In genomic region chr19:38932425-38933179, GRCh38 we compare ENCODE assay signal across 9 cellular contexts. TPM values are rescaled to one million over a fixed set of nuclear protein-coding genes. Genes with fewer than 3 reads are reported as not detected.
DNase-seq lines count a peak whose midpoint lies in the region; ATAC-seq, FAIRE-seq and TF ChIP-seq lines count a peak whose summit lies in the region.
"Had no signal": no experiment of that assay in that cellular context is flagged by ENCODE, and none has a peak within 500 bp of the region (broad histone marks: within the 10 kb centered on the region; RNA-seq: fewer than 3 reads in every experiment).

No MANE protein-coding gene starts in this region.

- no peak for TF ChIP-seq EP300 in K562 (IDR thresholded peaks at IDR 0.05; ENCODE audit: low read length)

- DNase-seq in left ventricle myocardium inferior (no peak), left ventricle myocardium superior (no peak), NCI-H69 (lab: John Stamatoyannopoulos, UW) (peak; percentile 35), K562 (ENCODE audit: extremely low read depth in 1 of 4, low spot score in 3 of 4) (peak in 3 of 4 experiments; percentile 20 to 51 (median 32)), naive B cell (peak; percentile 33), cerebellar nuclear complex (lab: John Stamatoyannopoulos, UW) (no peak)
- DNase-seq in effector memory CD4-positive, alpha-beta T cell, result no peak

- BruUV-seq in K562 (replicated peaks; lab: Mats Ljungman, UMichigan), result no TSS peak

- no peak overlapping the region for H2AFZ ChIP-seq in K562 (ENCODE audit: low read depth, low read length)

- H3K27ac ChIP-seq in left ventricle myocardium inferior (replicated peaks), result no peak overlapping the region
- H3K27ac ChIP-seq in K562 (ENCODE audit: extremely low read depth, low read depth, low read length), result no peak overlapping the region
- no peak overlapping the region for H3K27ac ChIP-seq in effector memory CD4-positive, alpha-beta T cell (ENCODE audit: insufficient read depth, low read length, poor library complexity, severe bottlenecking)

- no peak for FAIRE-seq in K562 (lab: Jason Lieb, UNC)

- H3K36me3 ChIP-seq in left ventricle myocardium inferior, result peaks cover 17% of the 10 kb centered on the region
- H3K36me3 ChIP-seq in K562 (ENCODE audit: control insufficient read depth, insufficient read depth, low read length), result peaks cover 32% of the 10 kb centered on the region
- H3K36me3 ChIP-seq in effector memory CD4-positive, alpha-beta T cell (ENCODE audit: control insufficient read depth, insufficient read depth, low read length), result peaks cover 7% of the 10 kb centered on the region

- H3K9me3 Mint-ChIP-seq in naive B cell, result peaks cover 0 to 18% (median 5%) of the 10 kb centered on the region in 7 donors

- no peak for TF ChIP-seq RAD21 in K562 (CRISPR knock-in tag; conservative IDR thresholded peaks at IDR 0.05 in 1 of 2, IDR thresholded peaks at IDR 0.05 in 1 of 2)

- peaks cover 26 to 29% (median 29%) of the 10 kb centered on the region in 3 donors for H3K4me1 Mint-ChIP-seq in naive B cell

- H3K4me3 Mint-ChIP-seq in naive B cell, result peak overlapping the region; percentile 40 to 96 (median 64)

- ATAC-seq in left ventricle myocardium superior (no peak), K562 (no peak), naive B cell (ENCODE audit: low read depth in 2 of 2) (no peak), GM21390 (IDR thresholded peaks at IDR 0.05; ENCODE audit: unreplicated experiment) (no peak)

- no peaks in the 10 kb centered on the region for H3K27me3 ChIP-seq in left ventricle myocardium inferior (ENCODE audit: low read depth)
- no peaks in the 10 kb centered on the region for H3K27me3 ChIP-seq in K562 (ENCODE audit: control insufficient read depth in 2 of 2, insufficient read depth in 2 of 2, low read length in 2 of 2)
- H3K27me3 ChIP-seq in effector memory CD4-positive, alpha-beta T cell (replicated peaks; ENCODE audit: control insufficient read depth, insufficient read depth, low read length, poor library complexity, severe bottlenecking), result no peaks in the 10 kb centered on the region

- in situ Hi-C loops in K562 (cut with MboI), result no loop called here

- H3K4me1 ChIP-seq in left ventricle myocardium inferior (peaks cover 56% of the 10 kb centered on the region), K562 (replicated peaks in 1 of 2; ENCODE audit: control insufficient read depth in 2 of 2, insufficient read depth in 2 of 2, low read length in 2 of 2) (peaks cover 0 to 18% of the 10 kb centered on the region in 2 experiments; a peak in 3 of 5 replicates)
- peaks cover 20% of the 10 kb centered on the region for H3K4me1 ChIP-seq in effector memory CD4-positive, alpha-beta T cell (ENCODE audit: control insufficient read depth, insufficient read depth, low read length, poor library complexity, severe bottlenecking)

- H3K27me3 Mint-ChIP-seq in naive B cell, result no peaks in the 10 kb centered on the region
- H3K27me3 Mint-ChIP-seq: dendritic cell treated with granulocyte-macrophage colony-stimulating factor and Interleukin-4, amounts not matched to agents 40 ng/mL and 50 ng/mL, for 4 days had no signal

- 94% methylated on average over 27 of the region's 29 CpGs for WGBS in K562 (ENCODE audit: insufficient coverage, low coverage, missing lambda C conversion rate)

- TF ChIP-seq CTCF in left ventricle myocardium inferior (IDR thresholded peaks at IDR 0.05; ENCODE audit: borderline replicate concordance) (peak; percentile 45), K562 (IDR thresholded peaks at IDR 0.05 in 2 of 3, conservative IDR thresholded peaks at IDR 0.05 in 1 of 3; ENCODE audit: insufficient read depth in 2 of 3, low read depth in 1 of 3, low read length in 3 of 3) (peak; percentile 42 to 51 (median 47); a peak in 4 of 6 replicates)

- CTCF ChIA-PET in K562 (lab: Yijun Ruan, JAX; ENCODE audit: low intra/inter-chr PET ratio), result no interaction called here

- no peak overlapping the region for H3K4me2 ChIP-seq in K562 (ENCODE audit: insufficient read depth, low read length)

- no peaks in the 10 kb centered on the region; the same call in 1 of the 2 replicates for H4K20me1 ChIP-seq in K562 (replicated peaks; ENCODE audit: control insufficient read depth, insufficient read depth, low read length)

- no peak for TF ChIP-seq POLR2A in K562 (conservative IDR thresholded peaks at IDR 0.05)

- peaks cover 52% of the 10 kb centered on the region for H3K79me2 ChIP-seq in K562 (ENCODE audit: control insufficient read depth, insufficient read depth, low read length)

- H3K9me3 ChIP-seq in left ventricle myocardium inferior (replicated peaks) (peaks cover 7% of the 10 kb centered on the region), K562 (replicated peaks; ENCODE audit: control insufficient read depth, insufficient read depth, low read depth, low read length) (peaks cover 18% of the 10 kb centered on the region)
- no peaks in the 10 kb centered on the region for H3K9me3 ChIP-seq in effector memory CD4-positive, alpha-beta T cell (ENCODE audit: control insufficient read depth, low read length)

- POLR2A ChIA-PET in K562 (lab: Yijun Ruan, JAX), result interaction anchor here (0.6 to 1.4 kb wide), 3 partner anchors 9 to 69 kb away, joined by 3 to 7 read pairs (median 3); no protein-coding TSS in a partner anchor

- no peaks in the 10 kb centered on the region for H3K9me1 ChIP-seq in K562 (ENCODE audit: control insufficient read depth, insufficient read depth, low read length)

- peak overlapping the region in 1 of 6 donors; percentile 60 for H3K27ac Mint-ChIP-seq in naive B cell

- H3K4me3 ChIP-seq in left ventricle myocardium inferior, result no peak overlapping the region
- peak overlapping the region; percentile 12; the same call in 1 of the 2 replicates for H3K4me3 ChIP-seq in K562
- H3K4me3 ChIP-seq in effector memory CD4-positive, alpha-beta T cell (ENCODE audit: insufficient read depth, low read depth, low read length, poor library complexity, severe bottlenecking), result no peak overlapping the region

- intact Hi-C loops in left ventricle myocardium inferior (cut with micrococcal nuclease), result no loop called here
- intact Hi-C loops in left ventricle myocardium superior (cut with micrococcal nuclease), result no loop called here
- intact Hi-C loops in K562 (cut with micrococcal nuclease), result loop anchor here (5.0 to 10.0 kb wide), 3 partner anchors 100 to 418 kb away; partner anchors contain the start of gene ECH1

- no peak overlapping the region for H3K9ac ChIP-seq in K562 (ENCODE audit: insufficient read depth in 1 of 2, low read depth in 2 of 2, low read length in 2 of 2)

- peaks cover 0 to 9% of the 10 kb centered on the region in 2 donors for H3K36me3 Mint-ChIP-seq in naive B cell

RNA-seq across cellular contexts. Expression of gene MRPS12, which starts 1.9 kb away (rescaled TPM):
- 67.6 TPM for total RNA-seq in left ventricle myocardium inferior
- 71.9 TPM for total RNA-seq in left ventricle myocardium superior
- 18.6 and 46.8 TPM in 2 replicates for total RNA-seq in K562 (2011; cell fraction: chromatin; rRNA removed; ENCODE audit: low replicate concordance)
- 67.2 and 67.4 TPM in 2 replicates for total RNA-seq in K562 (2011; cell fraction: nucleolus; rRNA removed)
- total RNA-seq in K562 (2011; cell fraction: nucleoplasm; rRNA removed), result 46.9 and 47.3 TPM in 2 replicates
- 174 and 225 TPM in 2 replicates for total RNA-seq in K562 (2014; rRNA removed)
- total RNA-seq in K562 (2014; rRNA removed; fragmentation: Illumina TruSeq; extraction: Trizol), result 31.3 and 41.1 TPM in 2 replicates
- 91.9 and 92.7 TPM in 2 replicates for total RNA-seq in K562 (2015; rRNA removed; fragmentation: Illumina TruSeq; extraction: Trizol)
- 144 and 156 TPM in 2 replicates for total RNA-seq in K562 (2021)
- 52.0 and 68.0 TPM in 2 replicates for polyA plus RNA-seq in K562 (2011; rRNA removed)
- polyA plus RNA-seq in K562 (2011; cell fraction: cytosol; rRNA removed), result 122 and 307 TPM in 2 replicates
- polyA plus RNA-seq in K562 (2011; cell fraction: nucleus; rRNA removed), result 53.5 and 73.2 TPM in 2 replicates
- polyA plus RNA-seq in K562 (2012), result 78.3 and 98.7 TPM in 2 replicates
- 42.9 and 93.5 TPM in 2 replicates for polyA plus RNA-seq in K562 (2014; fragmentation: Illumina TruSeq; extraction: Trizol)
- polyA plus RNA-seq in K562 (2014; fragmentation: Nextera tagmentation; extraction: Ambion mirVana), result 10 to 100 TPM in 1 of 2 experiments, 1 to 10 TPM in 1; 8.1 to 34.5 TPM
- 143 and 177 TPM in 2 replicates for polyA plus RNA-seq in K562 (2014; rRNA removed)
- polyA minus RNA-seq in K562 (2011; rRNA and poly(A)+ RNA removed), result 16.9 and 20.7 TPM in 2 replicates
- polyA minus RNA-seq in K562 (2011; cell fraction: cytosol; rRNA and poly(A)+ RNA removed), result 41.0 and 46.2 TPM in 2 replicates
- polyA minus RNA-seq in K562 (2011; cell fraction: nucleus; rRNA and poly(A)+ RNA removed), result 23.0 and 36.5 TPM in 2 replicates
- 100 to 1,000 TPM in 2 of 6 donors, 10 to 100 TPM in 4; 66.8 to 117 (median 85.1) TPM for polyA plus RNA-seq in naive B cell (ENCODE audit: low read depth in 6 of 6)

RNA-seq across cellular contexts. Expression of gene SARS2, which starts 2.0 kb away (rescaled TPM):
- total RNA-seq in left ventricle myocardium inferior, result 13.6 TPM
- 13.2 TPM for total RNA-seq in left ventricle myocardium superior
- 95.5 and 266 TPM in 2 replicates for total RNA-seq in K562 (2011; cell fraction: chromatin; rRNA removed; ENCODE audit: low replicate concordance)
- total RNA-seq in K562 (2011; cell fraction: nucleolus; rRNA removed), result 170 and 174 TPM in 2 replicates
- total RNA-seq in K562 (2011; cell fraction: nucleoplasm; rRNA removed), result 96.4 and 116 TPM in 2 replicates
- total RNA-seq in K562 (2014; rRNA removed), result 32.2 and 39.5 TPM in 2 replicates
- total RNA-seq in K562 (2014; rRNA removed; fragmentation: Illumina TruSeq; extraction: Trizol), result 12.8 and 15.5 TPM in 2 replicates
- 36.3 and 38.0 TPM in 2 replicates for total RNA-seq in K562 (2015; rRNA removed; fragmentation: Illumina TruSeq; extraction: Trizol)
- 50.6 and 59.1 TPM in 2 replicates for total RNA-seq in K562 (2021)
- 31.3 and 55.5 TPM in 2 replicates for polyA plus RNA-seq in K562 (2011; rRNA removed)
- polyA plus RNA-seq in K562 (2011; cell fraction: cytosol; rRNA removed), result 42.5 and 85.9 TPM in 2 replicates
- 237 and 321 TPM in 2 replicates for polyA plus RNA-seq in K562 (2011; cell fraction: nucleus; rRNA removed)
- polyA plus RNA-seq in K562 (2012), result 39.9 and 57.3 TPM in 2 replicates
- polyA plus RNA-seq in K562 (2014; fragmentation: Illumina TruSeq; extraction: Trizol), result 31.7 and 55.2 TPM in 2 replicates
- 1 to 10 TPM; 3.1 to 7.0 TPM for polyA plus RNA-seq in K562 (2014; fragmentation: Nextera tagmentation; extraction: Ambion mirVana)
- 55.5 and 60.3 TPM in 2 replicates for polyA plus RNA-seq in K562 (2014; rRNA removed)
- polyA minus RNA-seq in K562 (2011; rRNA and poly(A)+ RNA removed), result 13.7 and 15.9 TPM in 2 replicates
- 25.8 and 38.1 TPM in 2 replicates for polyA minus RNA-seq in K562 (2011; cell fraction: cytosol; rRNA and poly(A)+ RNA removed)
- polyA minus RNA-seq in K562 (2011; cell fraction: nucleus; rRNA and poly(A)+ RNA removed), result 41.6 and 51.5 TPM in 2 replicates
- polyA plus RNA-seq in naive B cell (ENCODE audit: low read depth in 6 of 6), result 10 to 100 TPM in 5 of 6 donors, 1 to 10 TPM in 1; 3.6 to 16.6 (median 12.5) TPM

RNA-seq across cellular contexts. Expression of gene CCER2, which starts 20.6 kb away (rescaled TPM):
- not detected for total RNA-seq in left ventricle myocardium inferior
- not detected for total RNA-seq in left ventricle myocardium superior
- 1.8 and 2.5 TPM in 2 replicates for total RNA-seq in K562 (2011; cell fraction: chromatin; rRNA removed; ENCODE audit: low replicate concordance)
- 0.66 and 1.7 TPM in 2 replicates for total RNA-seq in K562 (2011; cell fraction: nucleolus; rRNA removed)
- total RNA-seq in K562 (2011; cell fraction: nucleoplasm; rRNA removed), result 0.84 and 1.2 TPM in 2 replicates
- not detected in 2 replicates for total RNA-seq in K562 (2014; rRNA removed)
- total RNA-seq in K562 (2014; rRNA removed; fragmentation: Illumina TruSeq; extraction: Trizol), result not detected in 2 replicates
- total RNA-seq in K562 (2015; rRNA removed; fragmentation: Illumina TruSeq; extraction: Trizol), result not detected in 2 replicates
- total RNA-seq in K562 (2021), result 0.40 TPM in 1 of 2 replicates, not detected in the other
- polyA plus RNA-seq in K562 (2011; rRNA removed), result 0.19 and 0.21 TPM in 2 replicates
- polyA plus RNA-seq in K562 (2011; cell fraction: cytosol; rRNA removed), result 0.19 TPM in 1 of 2 replicates, not detected in the other
- 1.4 and 1.7 TPM in 2 replicates for polyA plus RNA-seq in K562 (2011; cell fraction: nucleus; rRNA removed)
- 0.61 and 1.2 TPM in 2 replicates for polyA plus RNA-seq in K562 (2012)
- not detected in 2 replicates for polyA plus RNA-seq in K562 (2014; fragmentation: Illumina TruSeq; extraction: Trizol)
- not detected for polyA plus RNA-seq in K562 (2014; fragmentation: Nextera tagmentation; extraction: Ambion mirVana)
- 0.13 and 0.68 TPM in 2 replicates for polyA plus RNA-seq in K562 (2014; rRNA removed)
- not detected in 2 replicates for polyA minus RNA-seq in K562 (2011; rRNA and poly(A)+ RNA removed)
- polyA minus RNA-seq in K562 (2011; cell fraction: cytosol; rRNA and poly(A)+ RNA removed), result not detected in 2 replicates
- not detected in 2 replicates for polyA minus RNA-seq in K562 (2011; cell fraction: nucleus; rRNA and poly(A)+ RNA removed)
- not detected for polyA plus RNA-seq in naive B cell (ENCODE audit: low read depth in 6 of 6)

RNA-seq across cellular contexts. Expression of gene NFKBIB, which starts 32.8 kb away (rescaled TPM):
- total RNA-seq in left ventricle myocardium inferior (18.4 TPM), left ventricle myocardium superior (14.5 TPM), K562 (2014; rRNA removed) (37.6 and 54.8 TPM in 2 replicates), K562 (2014; rRNA removed; fragmentation: Illumina TruSeq; extraction: Trizol) (5.8 and 6.1 TPM in 2 replicates), K562 (2015; rRNA removed; fragmentation: Illumina TruSeq; extraction: Trizol) (12.9 TPM in 2 replicates), K562 (2021) (33.5 and 34.7 TPM in 2 replicates)
- total RNA-seq in K562 (2011; cell fraction: chromatin; rRNA removed; ENCODE audit: low replicate concordance), result 2.3 and 3.5 TPM in 2 replicates
- 5.9 and 6.2 TPM in 2 replicates for total RNA-seq in K562 (2011; cell fraction: nucleolus; rRNA removed)
- total RNA-seq in K562 (2011; cell fraction: nucleoplasm; rRNA removed), result 2.7 and 3.9 TPM in 2 replicates
- polyA plus RNA-seq in K562 (2011; rRNA removed) (10.4 and 11.7 TPM in 2 replicates), K562 (2014; fragmentation: Illumina TruSeq; extraction: Trizol) (7.2 and 14.4 TPM in 2 replicates), K562 (2014; fragmentation: Nextera tagmentation; extraction: Ambion mirVana) (1 to 10 TPM; 1.5 to 1.7 TPM), K562 (2014; rRNA removed) (44.9 and 46.7 TPM in 2 replicates), naive B cell (ENCODE audit: low read depth in 6 of 6) (10 to 100 TPM in 5 of 6 donors, 1 to 10 TPM in 1; 6.9 to 16.9 (median 12.1) TPM)
- polyA plus RNA-seq in K562 (2011; cell fraction: cytosol; rRNA removed), result 16.2 and 53.2 TPM in 2 replicates
- 5.9 and 10.5 TPM in 2 replicates for polyA plus RNA-seq in K562 (2011; cell fraction: nucleus; rRNA removed)
- 26.4 and 28.8 TPM in 2 replicates for polyA plus RNA-seq in K562 (2012)
- 1.9 and 2.9 TPM in 2 replicates for polyA minus RNA-seq in K562 (2011; rRNA and poly(A)+ RNA removed)
- 7.3 and 8.0 TPM in 2 replicates for polyA minus RNA-seq in K562 (2011; cell fraction: cytosol; rRNA and poly(A)+ RNA removed)
- polyA minus RNA-seq in K562 (2011; cell fraction: nucleus; rRNA and poly(A)+ RNA removed), result 2.3 and 2.7 TPM in 2 replicates

RNA-seq across cellular contexts. Expression of gene SIRT2, which starts 33.2 kb away (rescaled TPM):
- total RNA-seq in left ventricle myocardium inferior, result 99.0 TPM
- 94.4 TPM for total RNA-seq in left ventricle myocardium superior
- total RNA-seq in K562 (2011; cell fraction: chromatin; rRNA removed; ENCODE audit: low replicate concordance), result 51.5 and 89.0 TPM in 2 replicates
- total RNA-seq in K562 (2011; cell fraction: nucleolus; rRNA removed), result 47.7 and 48.2 TPM in 2 replicates
- 57.0 and 77.0 TPM in 2 replicates for total RNA-seq in K562 (2011; cell fraction: nucleoplasm; rRNA removed)
- 24.0 and 31.6 TPM in 2 replicates for total RNA-seq in K562 (2014; rRNA removed)
- total RNA-seq in K562 (2014; rRNA removed; fragmentation: Illumina TruSeq; extraction: Trizol), result 12.6 and 14.4 TPM in 2 replicates
- 21.6 and 21.7 TPM in 2 replicates for total RNA-seq in K562 (2015; rRNA removed; fragmentation: Illumina TruSeq; extraction: Trizol)
- 25.3 and 26.0 TPM in 2 replicates for total RNA-seq in K562 (2021)
- 22.9 and 39.8 TPM in 2 replicates for polyA plus RNA-seq in K562 (2011; rRNA removed)
- polyA plus RNA-seq in K562 (2011; cell fraction: cytosol; rRNA removed), result 33.3 and 43.6 TPM in 2 replicates
- polyA plus RNA-seq in K562 (2011; cell fraction: nucleus; rRNA removed), result 46.8 and 54.3 TPM in 2 replicates
- polyA plus RNA-seq in K562 (2012), result 29.5 and 74.2 TPM in 2 replicates
- 32.6 and 35.2 TPM in 2 replicates for polyA plus RNA-seq in K562 (2014; fragmentation: Illumina TruSeq; extraction: Trizol)
- polyA plus RNA-seq in K562 (2014; fragmentation: Nextera tagmentation; extraction: Ambion mirVana), result 1 to 10 TPM; 2.3 to 7.1 TPM
- polyA plus RNA-seq in K562 (2014; rRNA removed), result 23.5 and 24.6 TPM in 2 replicates
- polyA minus RNA-seq in K562 (2011; rRNA and poly(A)+ RNA removed), result 12.1 and 15.4 TPM in 2 replicates
- 11.6 and 18.3 TPM in 2 replicates for polyA minus RNA-seq in K562 (2011; cell fraction: cytosol; rRNA and poly(A)+ RNA removed)
- polyA minus RNA-seq in K562 (2011; cell fraction: nucleus; rRNA and poly(A)+ RNA removed), result 9.6 and 15.1 TPM in 2 replicates
- 10 to 100 TPM; 43.2 to 64.9 (median 54.4) TPM for polyA plus RNA-seq in naive B cell (ENCODE audit: low read depth in 6 of 6)

Comparison
In these comparisons a context has a peak if more than half of its experiments do, and no peak if none do; other contexts are left out.
1. DNase-seq: peak in NCI-H69 (single experiment), K562 (3 of 4) and naive B cell (single experiment); none in left ventricle myocardium inferior (single experiment), left ventricle myocardium superior (single experiment), effector memory CD4-positive, alpha-beta T cell (0 of 3) and cerebellar nuclear complex (0 of 2).